ENCODE assay signal across 29 cellular contexts in genomic region chrX:7709845-7710244, GRCh38.
"Had no signal": no experiment of that assay in that cellular context is flagged by ENCODE, and none has a peak within 500 bp of the region (broad histone marks: within the 10 kb centered on the region; RNA-seq: fewer than 3 reads in every experiment).

No MANE protein-coding gene starts in this region.

- ATAC-seq: left lobe of liver, right lobe of liver had no signal

- H3K27me3 Mint-ChIP-seq: activated naive CD8-positive, alpha-beta T cell treated with anti-CD3 and anti-CD28 coated beads for 36 hours; brain; naive B cell had no signal

- H3K9me3 ChIP-seq: adrenal gland, colonic mucosa, neutrophil, right lobe of liver, testis, transverse colon, uterus had no signal

- H3K36me3 ChIP-seq: adrenal gland, cardiac muscle cell, colonic mucosa, neutrophil, right lobe of liver, transverse colon, uterus had no signal

- H3K27me3 ChIP-seq: adrenal gland, cardiac muscle cell, colonic mucosa, neutrophil, right lobe of liver, testis, transverse colon, uterus had no signal

- H3K4me3 Mint-ChIP-seq: activated naive CD8-positive, alpha-beta T cell treated with anti-CD3 and anti-CD28 coated beads for 36 hours; immature natural killer cell; mesothelial cell of epicardium; naive B cell; nephron progenitor cell had no signal

- H3K4me1 ChIP-seq: adrenal gland, colonic mucosa, right lobe of liver, testis, transverse colon, uterus had no signal

- H3K27ac Mint-ChIP-seq: activated naive CD8-positive, alpha-beta T cell treated with anti-CD3 and anti-CD28 coated beads for 36 hours; immature natural killer cell; mesothelial cell of epicardium; naive B cell; nephron progenitor cell had no signal

- DNase-seq: activated CD4-positive, alpha-beta T cell treated with anti-CD3 and anti-CD28 coated beads for 4 hours; activated CD4-positive, alpha-beta T cell treated with anti-CD3 and anti-CD28 coated beads, Interleukin-2, amount 50 U/mL, for 4 hours; activated CD8-positive, alpha-beta memory T cell treated with anti-CD3 and anti-CD28 coated beads for 24 hours; activated effector memory CD4-positive, alpha-beta T cell treated with Interleukin-2 at 50 U/mL for 16 hours; activated naive CD4-positive, alpha-beta T cell treated with Interleukin-2 at 50 U/mL for 16 hours; activated naive CD8-positive, alpha-beta T cell treated with anti-CD3 and anti-CD28 coated beads for 36 hours; adrenal gland; aorta; cerebellar nuclear complex; colonic mucosa; effector memory CD4-positive, alpha-beta T cell; head of caudate nucleus; hypothalamus; immature natural killer cell; kidney glomerular epithelial cell; naive B cell; nephron progenitor cell; right lobe of liver; stimulated activated CD4-positive, alpha-beta T cell treated with anti-CD3 and anti-CD28 coated beads, Interleukin-2, amount 100 ng/mL, for 48 hours; stimulated activated naive CD4-positive, alpha-beta T cell treated with Interleukin-2 at 50 U/mL for 16 hours; testis; transverse colon; uterus had no signal

- H3K9me3 Mint-ChIP-seq: activated naive CD8-positive, alpha-beta T cell treated with anti-CD3 and anti-CD28 coated beads for 36 hours; brain; nephron progenitor cell had no signal

- H3K36me3 Mint-ChIP-seq: activated naive CD8-positive, alpha-beta T cell treated with anti-CD3 and anti-CD28 coated beads for 36 hours; brain; immature natural killer cell; mesothelial cell of epicardium; naive B cell had no signal

- H3K4me1 Mint-ChIP-seq: activated naive CD8-positive, alpha-beta T cell treated with anti-CD3 and anti-CD28 coated beads for 36 hours; immature natural killer cell; naive B cell; nephron progenitor cell had no signal

- H3K4me3 ChIP-seq: adrenal gland, cardiac muscle cell, colonic mucosa, lung, right lobe of liver, testis, transverse colon, uterus had no signal

- H3K27ac ChIP-seq: adrenal gland, cardiac muscle cell, colonic mucosa, neutrophil, right lobe of liver, testis, transverse colon, uterus had no signal
